32 cellular contexts compared by ENCODE assay signal in genomic region chr10:132798403-132798802, GRCh38. TPM values are rescaled to one million over a fixed set of nuclear protein-coding genes. Genes with fewer than 3 reads are reported as not detected.
"Had no signal": no experiment of that assay in that cellular context is flagged by ENCODE, and none has a peak within 500 bp of the region (broad histone marks: within the 10 kb centered on the region; RNA-seq: fewer than 3 reads in every experiment).

No MANE protein-coding gene starts in this region.

- H3K36me3 Mint-ChIP-seq: activated naive CD8-positive, alpha-beta T cell treated with anti-CD3 and anti-CD28 coated beads for 36 hours had no signal

- H3K4me3 ChIP-seq: adrenal gland, body of pancreas, esophagus muscularis mucosa, gastrocnemius medialis had no signal

- H3K27me3 Mint-ChIP-seq: activated CD4-positive, alpha-beta memory T cell treated with anti-CD3 and anti-CD28 coated beads, Interleukin-2, amount 10 ng/mL, durations not matched to agents 7 days and 5 days; activated CD4-positive, alpha-beta T cell treated with anti-CD3 and anti-CD28 coated beads, Interleukin-2, amount 10 ng/mL, durations not matched to agents 7 days and 5 days; activated naive CD8-positive, alpha-beta T cell treated with anti-CD3 and anti-CD28 coated beads for 36 hours; activated naive CD8-positive, alpha-beta T cell treated with anti-CD3 and anti-CD28 coated beads, Interleukin-2, amount 50 U/mL, for 24 hours; activated T-cell treated with anti-CD3 and anti-CD28 coated beads, Interleukin-2, amount 50 U/mL, for 24 hours had no signal

- DNase-seq: activated CD4-positive, alpha-beta memory T cell treated with anti-CD3 and anti-CD28 coated beads, Interleukin-2, amount 10 ng/mL, durations not matched to agents 7 days and 5 days; activated CD4-positive, alpha-beta T cell treated with anti-CD3 and anti-CD28 coated beads for 1 hour; activated CD4-positive, alpha-beta T cell treated with anti-CD3 and anti-CD28 coated beads for 4 hours; activated CD4-positive, alpha-beta T cell treated with anti-CD3 and anti-CD28 coated beads, Interleukin-2, amount 10 ng/mL, durations not matched to agents 7 days and 5 days; activated CD4-positive, alpha-beta T cell treated with anti-CD3 and anti-CD28 coated beads, Interleukin-2, amount 50 U/mL, for 4 hours; activated CD8-positive, alpha-beta memory T cell treated with anti-CD3 and anti-CD28 coated beads, Interleukin-2, amount 50 U/mL, for 48 hours; activated gamma-delta T cell; activated naive CD4-positive, alpha-beta T cell; activated naive CD4-positive, alpha-beta T cell treated with anti-CD3 and anti-CD28 coated beads, Interleukin-2, amount 50 U/mL, for 16 hours; activated naive CD8-positive, alpha-beta T cell treated with anti-CD3 and anti-CD28 coated beads for 36 hours; activated naive CD8-positive, alpha-beta T cell treated with anti-CD3 and anti-CD28 coated beads, Interleukin-2, amount 50 U/mL, for 24 hours; activated T-cell treated with anti-CD3 and anti-CD28 coated beads for 4 hours; activated T-cell treated with anti-CD3 and anti-CD28 coated beads, Interleukin-2, amount 50 U/mL, for 24 hours; activated T-cell treated with anti-CD3 and anti-CD28 coated beads, Interleukin-2, amount 50 U/mL, for 72 hours; adrenal gland; amygdala; body of pancreas; caudate nucleus; cortex of kidney; dermis blood vessel endothelial cell; effector CD4-positive, alpha-beta T cell; effector memory CD8-positive, alpha-beta T cell; erythroblast; foreskin keratinocyte; gastrocnemius medialis; T-helper 2 cell had no signal

- H3K9me3 ChIP-seq: adrenal gland, body of pancreas, gastrocnemius medialis had no signal

- H3K36me3 ChIP-seq: adrenal gland, esophagus muscularis mucosa, gastrocnemius medialis had no signal

- H3K4me3 Mint-ChIP-seq: activated CD4-positive, alpha-beta memory T cell treated with anti-CD3 and anti-CD28 coated beads, Interleukin-2, amount 10 ng/mL, durations not matched to agents 7 days and 5 days; activated CD4-positive, alpha-beta T cell treated with anti-CD3 and anti-CD28 coated beads, Interleukin-2, amount 10 ng/mL, durations not matched to agents 7 days and 5 days; activated naive CD8-positive, alpha-beta T cell treated with anti-CD3 and anti-CD28 coated beads for 36 hours; activated naive CD8-positive, alpha-beta T cell treated with anti-CD3 and anti-CD28 coated beads, Interleukin-2, amount 50 U/mL, for 24 hours; activated T-cell treated with anti-CD3 and anti-CD28 coated beads, Interleukin-2, amount 50 U/mL, for 24 hours; activated T-cell treated with anti-CD3 and anti-CD28 coated beads, Interleukin-2, amount 50 U/mL, for 72 hours; effector memory CD8-positive, alpha-beta T cell; WTC11 had no signal

- H3K9me3 Mint-ChIP-seq: activated CD4-positive, alpha-beta memory T cell treated with anti-CD3 and anti-CD28 coated beads, Interleukin-2, amount 10 ng/mL, durations not matched to agents 7 days and 5 days; activated CD4-positive, alpha-beta T cell treated with anti-CD3 and anti-CD28 coated beads, Interleukin-2, amount 10 ng/mL, durations not matched to agents 7 days and 5 days; activated naive CD8-positive, alpha-beta T cell treated with anti-CD3 and anti-CD28 coated beads for 36 hours; activated naive CD8-positive, alpha-beta T cell treated with anti-CD3 and anti-CD28 coated beads, Interleukin-2, amount 50 U/mL, for 24 hours; activated T-cell treated with anti-CD3 and anti-CD28 coated beads, Interleukin-2, amount 50 U/mL, for 24 hours; activated T-cell treated with anti-CD3 and anti-CD28 coated beads, Interleukin-2, amount 50 U/mL, for 72 hours; effector memory CD8-positive, alpha-beta T cell had no signal

- H3K27me3 ChIP-seq: body of pancreas, foreskin keratinocyte had no signal

- H3K27ac ChIP-seq: adrenal gland, body of pancreas, esophagus muscularis mucosa, foreskin keratinocyte, gastrocnemius medialis, VCaP had no signal

- ATAC-seq: activated naive CD8-positive, alpha-beta T cell treated with anti-CD3 and anti-CD28 coated beads, Interleukin-2, amount 50 U/mL, for 24 hours; activated T-cell treated with anti-CD3 and anti-CD28 coated beads, Interleukin-2, amount 50 U/mL, for 72 hours; body of pancreas; effector memory CD8-positive, alpha-beta T cell; foreskin keratinocyte; gastrocnemius medialis; WTC11 had no signal

- H3K4me1 Mint-ChIP-seq: activated CD4-positive, alpha-beta memory T cell treated with anti-CD3 and anti-CD28 coated beads, Interleukin-2, amount 10 ng/mL, durations not matched to agents 7 days and 5 days; activated CD4-positive, alpha-beta T cell treated with anti-CD3 and anti-CD28 coated beads, Interleukin-2, amount 10 ng/mL, durations not matched to agents 7 days and 5 days; activated naive CD8-positive, alpha-beta T cell treated with anti-CD3 and anti-CD28 coated beads for 36 hours; activated naive CD8-positive, alpha-beta T cell treated with anti-CD3 and anti-CD28 coated beads, Interleukin-2, amount 50 U/mL, for 24 hours; WTC11 had no signal

- H3K27ac Mint-ChIP-seq: activated CD4-positive, alpha-beta memory T cell treated with anti-CD3 and anti-CD28 coated beads, Interleukin-2, amount 10 ng/mL, durations not matched to agents 7 days and 5 days; activated CD4-positive, alpha-beta T cell treated with anti-CD3 and anti-CD28 coated beads, Interleukin-2, amount 10 ng/mL, durations not matched to agents 7 days and 5 days; activated naive CD8-positive, alpha-beta T cell treated with anti-CD3 and anti-CD28 coated beads for 36 hours; activated naive CD8-positive, alpha-beta T cell treated with anti-CD3 and anti-CD28 coated beads, Interleukin-2, amount 50 U/mL, for 24 hours; activated T-cell treated with anti-CD3 and anti-CD28 coated beads, Interleukin-2, amount 50 U/mL, for 24 hours; activated T-cell treated with anti-CD3 and anti-CD28 coated beads, Interleukin-2, amount 50 U/mL, for 72 hours; effector memory CD8-positive, alpha-beta T cell; WTC11 had no signal

- H3K4me1 ChIP-seq: adrenal gland, body of pancreas, esophagus muscularis mucosa, foreskin keratinocyte, gastrocnemius medialis had no signal

RNA-seq across cellular contexts. Expression of gene NKX6-2, which starts 12.5 kb away (rescaled TPM):
- total RNA-seq: activated CD4-positive, alpha-beta memory T cell treated with anti-CD3 and anti-CD28 coated beads, Interleukin-2, amount 10 ng/mL, durations not matched to agents 7 days and 5 days; activated CD4-positive, alpha-beta T cell treated with anti-CD3 and anti-CD28 coated beads, Interleukin-2, amount 10 ng/mL, durations not matched to agents 7 days and 5 days; activated naive CD8-positive, alpha-beta T cell treated with anti-CD3 and anti-CD28 coated beads for 36 hours; activated T-cell treated with anti-CD3 and anti-CD28 coated beads, Interleukin-2, amount 50 U/mL, for 72 hours; adrenal gland; aorta; chondrocyte; dermis blood vessel endothelial cell; esophagus muscularis mucosa; foreskin keratinocyte; T-helper 1 cell treated with Interleukin-12 subunit alpha and Interleukin-12 subunit beta and Interleukin-4 antibody, amounts not matched to agents 30 ng/mL and 1 ng/mL, for 36 hours had no signal
- polyA plus RNA-seq: aorta, foreskin keratinocyte had no signal
